Comparison of ENCODE assay signal across 16 cellular contexts in genomic region chr18:22640281-22640842, GRCh38.
DNase-seq lines count a peak whose midpoint lies in the region; ATAC-seq and TF ChIP-seq lines count a peak whose summit lies in the region.
"Had no signal": no experiment of that assay in that cellular context is flagged by ENCODE, and none has a peak within 500 bp of the region (broad histone marks: within the 10 kb centered on the region; RNA-seq: fewer than 3 reads in every experiment).

No MANE protein-coding gene starts in this region.

- BruUV-seq in IMR-90 (replicated peaks; lab: Mats Ljungman, UMichigan): no TSS peak

- peaks cover 10% of the 10 kb centered on the region for H3K4me1 ChIP-seq in IMR-90 (ENCODE audit: control insufficient read depth, insufficient read depth, low read length)
- no peaks in the 10 kb centered on the region for H3K4me1 ChIP-seq in sigmoid colon
- H3K4me1 ChIP-seq: BLaER1 had no signal

- peaks cover 7% of the 10 kb centered on the region for H3K27me3 Mint-ChIP-seq in activated CD8-positive, alpha-beta T cell treated with anti-CD3 and anti-CD28 coated beads for 36 hours

- H2BK5ac ChIP-seq in IMR-90 (ENCODE audit: low read depth, low read length, poor library complexity, severe bottlenecking): peak overlapping the region; percentile 62

- H3K4me3 ChIP-seq in IMR-90 (ENCODE audit: insufficient read depth, low read depth, low read length) (no peak overlapping the region), sigmoid colon (no peak overlapping the region)
- H3K4me3 ChIP-seq: BLaER1, GM12878, PC-9, SK-N-MC had no signal

- H3K36me3 ChIP-seq in IMR-90 (ENCODE audit: control insufficient read depth, insufficient read depth, low read length): no peaks in the 10 kb centered on the region
- no peaks in the 10 kb centered on the region for H3K36me3 ChIP-seq in sigmoid colon
- H3K36me3 ChIP-seq: BLaER1 had no signal

- peaks cover 5% of the 10 kb centered on the region; the same call in 1 of the 2 replicates for H3K9me1 ChIP-seq in IMR-90 (ENCODE audit: insufficient read depth, low read length)

- ATAC-seq in IMR-90 (ENCODE audit: low read depth) (no peak), HG03045 (IDR thresholded peaks at IDR 0.05; ENCODE audit: unreplicated experiment) (no peak)
- ATAC-seq in activated CD8-positive, alpha-beta T cell treated with anti-CD3 and anti-CD28 coated beads for 36 hours: no peak
- ATAC-seq: GM12878, Right ventricle myocardium inferior, T-cell had no signal

- peak overlapping the region; percentile 10; the same call in 1 of the 2 replicates for H4K5ac ChIP-seq in IMR-90 (ENCODE audit: low read depth, low read length)

- CTCF ChIA-PET in IMR-90 (lab: Yijun Ruan, JAX): no interaction called here
- CTCF ChIA-PET in activated CD8-positive, alpha-beta T cell treated with anti-CD3 and anti-CD28 coated beads for 36 hours (lab: Charles Lee): no interaction called here

- H2AK5ac ChIP-seq in IMR-90 (ENCODE audit: low read depth, low read length): peak overlapping the region; percentile 89

- H4K8ac ChIP-seq in IMR-90 (ENCODE audit: low read depth in 2 of 2, low read length in 2 of 2): peak overlapping the region; percentile 40 to 72; a peak in 2 of 4 replicates

- DNase-seq in DMS53 (lab: John Stamatoyannopoulos, UW): peak; percentile 38
- no peak for DNase-seq in IMR-90
- peak; percentile 11 for DNase-seq in amniotic epithelial cell (ENCODE audit: low read depth)
- DNase-seq in sigmoid colon: peak; percentile 44
- DNase-seq in activated CD8-positive, alpha-beta T cell treated with anti-CD3 and anti-CD28 coated beads for 36 hours: no peak
- DNase-seq in RPMI8226: no peak
- DNase-seq: DMS 273 treated with DMSO at 0.1 percent for 48 hours, NCI-H1436 treated with DMSO at 0.1 percent for 48 hours, NCI-H2081, PC-9, T-cell had no signal

- H3K27me3 ChIP-seq in IMR-90 (ENCODE audit: control insufficient read depth, insufficient read depth, low read length) (no peaks in the 10 kb centered on the region), sigmoid colon (no peaks in the 10 kb centered on the region)
- H3K27me3 ChIP-seq: BLaER1 had no signal

- peak overlapping the region; percentile 84 for H2BK20ac ChIP-seq in IMR-90 (ENCODE audit: low read depth, low read length)

- H3K36me3 Mint-ChIP-seq in activated CD8-positive, alpha-beta T cell treated with anti-CD3 and anti-CD28 coated beads for 36 hours (ENCODE audit: low read depth): no peaks in the 10 kb centered on the region
- H3K36me3 Mint-ChIP-seq: T-cell had no signal

- H3K9me3 ChIP-seq in IMR-90 (ENCODE audit: control insufficient read depth, insufficient read depth, low read length) (no peaks in the 10 kb centered on the region; the same call in 1 of the 2 replicates), sigmoid colon (no peaks in the 10 kb centered on the region)

- in situ Hi-C loops in IMR-90 (cut with MboI; ENCODE audit: low sequenced_read_pairs): no loop called here

- H2AFZ ChIP-seq in IMR-90 (replicated peaks; ENCODE audit: low read length, poor library complexity): peak overlapping the region; percentile 2
- H2AFZ ChIP-seq: PC-9 had no signal

- peak overlapping the region; percentile 60 for H2AK9ac ChIP-seq in IMR-90 (replicated peaks; ENCODE audit: low read depth, low read length, poor library complexity)

- TF ChIP-seq CTCF in IMR-90 (conservative IDR thresholded peaks at IDR 0.05; ENCODE audit: low read depth, low read length) (no peak), sigmoid colon (IDR thresholded peaks at IDR 0.05) (no peak)
- TF ChIP-seq CTCF in activated CD8-positive, alpha-beta T cell treated with anti-CD3 and anti-CD28 coated beads for 36 hours (IDR thresholded peaks at IDR 0.05): no peak

- TF ChIP-seq EP300 in sigmoid colon (IDR thresholded peaks at IDR 0.05): no peak

- no peak overlapping the region for H3K27ac ChIP-seq in IMR-90 (ENCODE audit: insufficient read depth, low read length)
- no peak overlapping the region for H3K27ac ChIP-seq in sigmoid colon
- H3K27ac ChIP-seq: BLaER1, PC-9, SK-N-MC had no signal

- H4K91ac ChIP-seq in IMR-90 (ENCODE audit: insufficient read depth, low read depth, low read length): peak overlapping the region; percentile 79

- H3K4me1 Mint-ChIP-seq in activated CD8-positive, alpha-beta T cell treated with anti-CD3 and anti-CD28 coated beads for 36 hours (ENCODE audit: low read depth): no peaks in the 10 kb centered on the region
- H3K4me1 Mint-ChIP-seq: T-cell had no signal

- peaks cover 6% of the 10 kb centered on the region for H3K9me3 Mint-ChIP-seq in activated CD8-positive, alpha-beta T cell treated with anti-CD3 and anti-CD28 coated beads for 36 hours

- WGBS in IMR-90 (ENCODE audit: extremely low coverage in 2 of 2, insufficient read length in 1 of 2), 2 experiments: no CpG with 5 or more reads among the region's 4 CpGs
- 19 to 63% methylated on average over 4 of the region's 4 CpGs for WGBS in sigmoid colon, 2 donors

- H3K23ac ChIP-seq in IMR-90 (ENCODE audit: low read depth, low read length): 0 out of 2 replicates have a peak overlapping the region, but pooled peaks have one; percentile 62

- TF ChIP-seq POLR2A in IMR-90 (IDR thresholded peaks at IDR 0.05; ENCODE audit: low read depth, low read length): no peak
- no peak for TF ChIP-seq POLR2A in sigmoid colon (IDR thresholded peaks at IDR 0.05)

- POLR2A ChIA-PET in IMR-90 (lab: Charles Lee; ENCODE audit: unreplicated experiment): no interaction called here
- POLR2A ChIA-PET in activated CD8-positive, alpha-beta T cell treated with anti-CD3 and anti-CD28 coated beads for 36 hours (lab: Charles Lee): no interaction called here

- intact Hi-C loops in IMR-90 (cut with micrococcal nuclease): no loop called here
- intact Hi-C loops in sigmoid colon (cut with DNase I): no loop called here
- intact Hi-C loops in activated CD8-positive, alpha-beta T cell treated with anti-CD3 and anti-CD28 coated beads for 36 hours (cut with micrococcal nuclease): no loop called here

- dilution Hi-C loops in IMR-90 (cut with HindIII; ENCODE audit: low sequenced_read_pairs, unreplicated experiment): no loop called here

- H3K4me2 ChIP-seq in IMR-90 (ENCODE audit: low read depth, low read length): no peak overlapping the region
- H3K4me2 ChIP-seq: BLaER1, PC-9 had no signal

- peak overlapping the region; percentile 74 for H3K18ac ChIP-seq in IMR-90 (ENCODE audit: low read depth, low read length)

- no peaks in the 10 kb centered on the region for H4K20me1 ChIP-seq in IMR-90 (ENCODE audit: insufficient read depth, low read length)
- H4K20me1 ChIP-seq: BLaER1 had no signal

- no peaks in the 10 kb centered on the region for H3K79me1 ChIP-seq in IMR-90 (ENCODE audit: low read depth in 1 of 2, low read length in 2 of 2)

- H2BK120ac ChIP-seq in IMR-90 (ENCODE audit: low read depth, low read length): peak overlapping the region; percentile 78

- peak overlapping the region; percentile 69 for H3K4ac ChIP-seq in IMR-90 (ENCODE audit: low read depth, low read length)

- H2BK15ac ChIP-seq in IMR-90 (ENCODE audit: low read depth, low read length): peak overlapping the region; percentile 84; the same call in 2 of the 3 replicates

- no peak overlapping the region for H3K56ac ChIP-seq in IMR-90 (ENCODE audit: extremely low read depth, insufficient read depth, low read length)

- no peak for TF ChIP-seq RAD21 in IMR-90 (IDR thresholded peaks at IDR 0.05; ENCODE audit: low read length)

- H3K9ac ChIP-seq in IMR-90 (ENCODE audit: low read depth, low read length): no peak overlapping the region
- H3K9ac ChIP-seq: BLaER1 had no signal

- H3K27ac Mint-ChIP-seq in activated CD8-positive, alpha-beta T cell treated with anti-CD3 and anti-CD28 coated beads for 36 hours: no peak overlapping the region
- H3K27ac Mint-ChIP-seq: T-cell had no signal

- peak overlapping the region; percentile 64 for H3K14ac ChIP-seq in IMR-90 (replicated peaks; ENCODE audit: low read depth, low read length)

- no peak overlapping the region for H3K4me3 Mint-ChIP-seq in activated CD8-positive, alpha-beta T cell treated with anti-CD3 and anti-CD28 coated beads for 36 hours
- H3K4me3 Mint-ChIP-seq: T-cell had no signal

TF ChIP-seq in IMR-90, 13 proteins besides CTCF, POLR2A, EP300 and RAD21:
- TF ChIP-seq ELK1 (IDR thresholded peaks at IDR 0.05; ENCODE audit: borderline replicate concordance, low read depth, low read length): no peak
- TF ChIP-seq CEBPB (IDR thresholded peaks at IDR 0.05; ENCODE audit: low read depth, low read length): no peak
- TF ChIP-seq RFX5 (IDR thresholded peaks at IDR 0.05; ENCODE audit: low read depth, low read length): no peak
- TF ChIP-seq SMC3 (IDR thresholded peaks at IDR 0.05; ENCODE audit: low read depth, low read length): no peak
- TF ChIP-seq MAZ (IDR thresholded peaks at IDR 0.05; ENCODE audit: borderline replicate concordance, low read depth, low read length): no peak
- TF ChIP-seq, protein P1, sequence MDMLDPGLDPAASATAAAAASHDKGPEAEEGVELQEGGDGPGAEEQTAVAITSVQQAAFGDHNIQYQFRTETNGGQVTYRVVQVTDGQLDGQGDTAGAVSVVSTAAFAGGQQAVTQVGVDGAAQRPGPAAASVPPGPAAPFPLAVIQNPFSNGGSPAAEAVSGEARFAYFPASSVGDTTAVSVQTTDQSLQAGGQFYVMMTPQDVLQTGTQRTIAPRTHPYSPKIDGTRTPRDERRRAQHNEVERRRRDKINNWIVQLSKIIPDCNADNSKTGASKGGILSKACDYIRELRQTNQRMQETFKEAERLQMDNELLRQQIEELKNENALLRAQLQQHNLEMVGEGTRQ (IDR thresholded peaks at IDR 0.05; ENCODE audit: low read depth, low read length): no peak
- TF ChIP-seq RCOR1 (IDR thresholded peaks at IDR 0.05; ENCODE audit: insufficient replicate concordance, low read length): no peak
- no peak for TF ChIP-seq NFE2L2 (IDR thresholded peaks at IDR 0.05; ENCODE audit: low read depth, low read length)
- TF ChIP-seq CHD1 (IDR thresholded peaks at IDR 0.05; ENCODE audit: low read depth, low read length): no peak
- no peak for TF ChIP-seq FOS (IDR thresholded peaks at IDR 0.05; ENCODE audit: low read depth, low read length)
TF ChIP-seq in IMR-90: peak in this region for 0.

Comparison
In these comparisons a context has a peak if more than half of its experiments do, and no peak if none do; other contexts are left out.
1. DNase-seq: peak in DMS53 (single experiment), amniotic epithelial cell (single experiment) and sigmoid colon (single experiment); none in IMR-90 (single experiment), activated CD8-positive, alpha-beta T cell treated with anti-CD3 and anti-CD28 coated beads for 36 hours (single experiment) and RPMI8226 (single experiment).